ENCODE assay signal across 21 cellular contexts in the genomic region with DNA sequence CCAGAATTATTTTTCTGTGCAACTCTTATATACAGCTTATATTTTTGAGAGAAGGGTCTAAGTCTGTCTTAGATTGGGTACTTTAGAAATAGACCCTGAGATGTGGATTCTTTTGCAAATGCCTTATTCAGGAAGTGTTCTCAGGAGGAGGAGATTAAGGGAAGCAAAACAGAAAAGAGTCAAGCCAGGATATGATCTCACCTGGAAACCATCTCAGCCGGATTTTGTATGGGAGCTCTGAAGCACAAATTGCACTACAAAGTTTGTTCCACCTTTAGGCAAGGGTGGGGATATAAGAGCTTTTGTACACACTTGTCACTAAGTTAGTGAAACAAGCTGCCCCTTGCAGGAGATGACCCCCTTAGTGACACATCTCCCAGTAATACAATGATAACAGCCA.
DNase-seq lines count a peak whose midpoint lies in the region; TF ChIP-seq lines count a peak whose summit lies in the region.
"Had no signal": no experiment of that assay in that cellular context is flagged by ENCODE, and none has a peak within 500 bp of the region (broad histone marks: within the 10 kb centered on the region; RNA-seq: fewer than 3 reads in every experiment).

No MANE protein-coding gene starts in this region.

- H3K27me3 Mint-ChIP-seq in chondrocyte (ENCODE audit: low read depth) = no peaks in the 10 kb centered on the region
- H3K27me3 Mint-ChIP-seq: CD4-positive, alpha-beta T cell had no signal

- no peak for TF ChIP-seq CTCF in chondrocyte (IDR thresholded peaks at IDR 0.05)

- H3K4me1 Mint-ChIP-seq in chondrocyte (ENCODE audit: low read depth) = peaks cover 9% of the 10 kb centered on the region

- no peak overlapping the region for H3K4me3 Mint-ChIP-seq in chondrocyte (ENCODE audit: unreplicated experiment)
- H3K4me3 Mint-ChIP-seq: CD4-positive, alpha-beta T cell had no signal

- H3K4me3 ChIP-seq in NT2/D1 (ENCODE audit: insufficient read length, low read depth) = no peak overlapping the region
- H3K4me3 ChIP-seq: colonic mucosa, SJCRH30 had no signal

- peaks cover 2% of the 10 kb centered on the region for H3K36me3 Mint-ChIP-seq in chondrocyte (ENCODE audit: low read depth)

- H3K4me1 ChIP-seq in NT2/D1 (ENCODE audit: insufficient read depth, insufficient read length) = no peaks in the 10 kb centered on the region
- H3K4me1 ChIP-seq: colonic mucosa, SJCRH30 had no signal

- H3K36me3 ChIP-seq in NT2/D1 (ENCODE audit: insufficient read depth, insufficient read length, low read length) = no peaks in the 10 kb centered on the region
- H3K36me3 ChIP-seq: colonic mucosa, neutrophil, SJCRH30, WERI-Rb-1 had no signal

- peaks cover 13% of the 10 kb centered on the region for H3K9me3 Mint-ChIP-seq in chondrocyte (ENCODE audit: low read depth)
- H3K9me3 Mint-ChIP-seq: CD4-positive, alpha-beta T cell had no signal

- intact Hi-C loops in head of caudate nucleus (cut with DNase I) = no loop called here

- H3K27me3 ChIP-seq in NT2/D1 (ENCODE audit: insufficient read depth, insufficient read length) = no peaks in the 10 kb centered on the region
- H3K27me3 ChIP-seq: neutrophil, SJCRH30 had no signal

- H3K9me3 ChIP-seq in NT2/D1 (ENCODE audit: insufficient read depth, low read length) = 0 out of 2 replicates have a peak, but pooled peaks cover 7% of the 10 kb centered on the region
- H3K9me3 ChIP-seq: colonic mucosa, neutrophil, SJCRH30 had no signal

- peak overlapping the region; percentile 34 for H3K27ac Mint-ChIP-seq in chondrocyte (ENCODE audit: unreplicated experiment)
- H3K27ac Mint-ChIP-seq: CD4-positive, alpha-beta T cell had no signal

- DNase-seq in EL (peak; percentile 34), NT2/D1 (ENCODE audit: low read depth, low spot score) (peak; percentile 30), chondrocyte (ENCODE audit: low spot score) (no peak), kidney tubule cell (ENCODE audit: low spot score) (peak; percentile 80), MV-4-11 (lab: John Stamatoyannopoulos, UW) (no peak), head of caudate nucleus (no peak), OCI-M1 (lab: John Stamatoyannopoulos, UW) (no peak), DMS114 treated with DMSO at 0.1 percent for 48 hours (lab: John Stamatoyannopoulos, UW; ENCODE audit: unreplicated experiment) (no peak)
- DNase-seq: activated CD4-positive, alpha-beta T cell treated with anti-CD3 and anti-CD28 coated beads, Interleukin-2, amount 50 U/mL, for 4 hours; aorta; CD4-positive, alpha-beta T cell; colonic mucosa; foreskin melanocyte; left ventricle myocardium superior; NCI-H1436; NCI-H2171; NCI-H748 treated with DMSO at 0.1 percent for 48 hours; retina; SJCRH30; WERI-Rb-1 had no signal

- H3K9ac ChIP-seq in NT2/D1 (ENCODE audit: insufficient read length, low read depth) = no peak overlapping the region

Comparison
In these comparisons a context has a peak if more than half of its experiments do, and no peak if none do; other contexts are left out.
1. DNase-seq: peak in EL (single experiment), NT2/D1 (single experiment) and kidney tubule cell (single experiment); none in chondrocyte (single experiment), MV-4-11 (single experiment), head of caudate nucleus (0 of 42), OCI-M1 (single experiment) and DMS114 treated with DMSO at 0.1 percent for 48 hours (single experiment).